Comparison of ENCODE assay signal across 7 cellular contexts in the genomic region with DNA sequence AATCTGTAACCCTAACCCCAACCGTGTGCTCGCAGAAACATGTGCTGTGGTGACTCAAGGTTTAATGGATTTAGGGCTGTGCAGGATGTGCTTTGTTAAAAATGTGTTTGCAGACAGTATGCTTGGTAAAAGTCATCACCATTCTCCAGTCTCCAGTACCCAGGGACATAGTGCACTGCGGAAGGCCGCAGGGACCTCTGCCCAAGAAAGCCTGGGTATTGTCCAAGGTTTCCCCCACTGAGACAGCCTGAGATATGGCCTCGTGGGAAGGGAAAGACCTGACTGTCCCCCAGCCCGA. TPM values are rescaled to one million over a fixed set of nuclear protein-coding genes. Genes with fewer than 3 reads are reported as not detected.
DNase-seq lines count a peak whose midpoint lies in the region; ATAC-seq and TF ChIP-seq lines count a peak whose summit lies in the region.
"Not testable (repeated sequence)": the region's sequence is repeated elsewhere in the genome, so short reads cannot be mapped to it uniquely, and the experiment has no call there.

No MANE protein-coding gene starts in this region.

- CTCF ChIA-PET in Calu3 (lab: Charles Lee) (interaction anchor here (1.3 kb wide), 1 partner anchor 20 kb away, joined by 4 read pairs; no protein-coding TSS in a partner anchor), T-cell (lab: Charles Lee) (interaction anchor here (1.4 to 4.4 kb wide), 3 partner anchors 29 to 33 kb away, joined by 5 to 45 read pairs (median 6); no protein-coding TSS in a partner anchor)

- not testable (repeated sequence) for TF ChIP-seq CTCF in Calu3 (IDR thresholded peaks at IDR 0.05; ENCODE audit: unreplicated experiment); foreskin fibroblast (IDR thresholded peaks at IDR 0.05; ENCODE audit: low read depth, low read length)

- H3K4me3 ChIP-seq in foreskin fibroblast (ENCODE audit: low read depth in 1 of 2, low read length in 2 of 2) = not testable (repeated sequence)

- not testable (repeated sequence) for DNase-seq in Calu3; T-cell; activated T-helper 1 cell treated with anti-CD3 and anti-CD28 coated beads, Interleukin-12 subunit alpha, Interleukin-12 subunit beta, Interleukin-2, Interleukin-4 antibody, amounts not matched to agents 30 ng/mL and 10 ng/mL and 1 ng/mL, durations not matched to agents 14 hours and 24 hours and 36 hours (ENCODE audit: low spot score); central memory CD8-positive, alpha-beta T cell (ENCODE audit: low spot score in 2 of 2); memory B cell (ENCODE audit: low spot score in 2 of 2)
- peak; percentile 60 to 79 for DNase-seq in foreskin fibroblast
- peak; percentile 87 for DNase-seq in renal cortical epithelial cell (ENCODE audit: low read depth)

- not testable (repeated sequence) for BruUV-seq in Calu3 (replicated peaks; lab: Mats Ljungman, UMichigan)

- H3K4me3 Mint-ChIP-seq in Calu3 (ENCODE audit: low read depth, unreplicated experiment); central memory CD8-positive, alpha-beta T cell; memory B cell: not testable (repeated sequence)
- peak overlapping the region in 1 of 3 donors; percentile 73 for H3K4me3 Mint-ChIP-seq in T-cell
- H3K4me3 Mint-ChIP-seq in activated T-helper 1 cell treated with anti-CD3 and anti-CD28 coated beads, Interleukin-12 subunit alpha, Interleukin-12 subunit beta, Interleukin-2, Interleukin-4 antibody, amounts not matched to agents 30 ng/mL and 10 ng/mL and 1 ng/mL, durations not matched to agents 14 hours and 24 hours and 36 hours = peak overlapping the region; percentile 72

- peaks cover 55% of the 10 kb centered on the region for H3K4me1 Mint-ChIP-seq in Calu3 (ENCODE audit: low read depth, unreplicated experiment)
- peaks cover 80 to 86% (median 86%) of the 10 kb centered on the region in 3 donors for H3K4me1 Mint-ChIP-seq in T-cell
- H3K4me1 Mint-ChIP-seq in activated T-helper 1 cell treated with anti-CD3 and anti-CD28 coated beads, Interleukin-12 subunit alpha, Interleukin-12 subunit beta, Interleukin-2, Interleukin-4 antibody, amounts not matched to agents 30 ng/mL and 10 ng/mL and 1 ng/mL, durations not matched to agents 14 hours and 24 hours and 36 hours (ENCODE audit: low read depth) = peaks cover 77% of the 10 kb centered on the region
- peaks cover 70% of the 10 kb centered on the region for H3K4me1 Mint-ChIP-seq in central memory CD8-positive, alpha-beta T cell
- H3K4me1 Mint-ChIP-seq in memory B cell = peaks cover 48% of the 10 kb centered on the region

- H3K27ac Mint-ChIP-seq in Calu3 (ENCODE audit: unreplicated experiment) = peak overlapping the region; percentile 15
- H3K27ac Mint-ChIP-seq in T-cell = peak overlapping the region; percentile 95 to 98
- H3K27ac Mint-ChIP-seq in activated T-helper 1 cell treated with anti-CD3 and anti-CD28 coated beads, Interleukin-12 subunit alpha, Interleukin-12 subunit beta, Interleukin-2, Interleukin-4 antibody, amounts not matched to agents 30 ng/mL and 10 ng/mL and 1 ng/mL, durations not matched to agents 14 hours and 24 hours and 36 hours = peak overlapping the region; percentile 73
- H3K27ac Mint-ChIP-seq in central memory CD8-positive, alpha-beta T cell (ENCODE audit: low read depth) = peak overlapping the region; percentile 90
- peak overlapping the region; percentile 92 for H3K27ac Mint-ChIP-seq in memory B cell

- H3K27me3 Mint-ChIP-seq in Calu3 (ENCODE audit: unreplicated experiment); T-cell; activated T-helper 1 cell treated with anti-CD3 and anti-CD28 coated beads, Interleukin-12 subunit alpha, Interleukin-12 subunit beta, Interleukin-2, Interleukin-4 antibody, amounts not matched to agents 30 ng/mL and 10 ng/mL and 1 ng/mL, durations not matched to agents 14 hours and 24 hours and 36 hours (ENCODE audit: insufficient read depth); central memory CD8-positive, alpha-beta T cell; memory B cell: not testable (repeated sequence)

- not testable (repeated sequence) for ATAC-seq in T-cell (replicated peaks in 1 of 4); central memory CD8-positive, alpha-beta T cell (replicated peaks; ENCODE audit: extremely low read depth, poor library complexity, severe bottlenecking); memory B cell (ENCODE audit: low read depth)

- H3K36me3 Mint-ChIP-seq in Calu3 (ENCODE audit: insufficient read depth, unreplicated experiment) = not testable (repeated sequence)
- H3K36me3 Mint-ChIP-seq in T-cell (peaks cover 35% of the 10 kb centered on the region), memory B cell (peaks cover 22% of the 10 kb centered on the region)
- H3K36me3 Mint-ChIP-seq in activated T-helper 1 cell treated with anti-CD3 and anti-CD28 coated beads, Interleukin-12 subunit alpha, Interleukin-12 subunit beta, Interleukin-2, Interleukin-4 antibody, amounts not matched to agents 30 ng/mL and 10 ng/mL and 1 ng/mL, durations not matched to agents 14 hours and 24 hours and 36 hours (ENCODE audit: low read depth) = peaks cover 36% of the 10 kb centered on the region
- peaks cover 16% of the 10 kb centered on the region for H3K36me3 Mint-ChIP-seq in central memory CD8-positive, alpha-beta T cell (ENCODE audit: insufficient read depth)

- not testable (repeated sequence) for H3K9me3 Mint-ChIP-seq in Calu3 (ENCODE audit: low read depth, unreplicated experiment); T-cell; activated T-helper 1 cell treated with anti-CD3 and anti-CD28 coated beads, Interleukin-12 subunit alpha, Interleukin-12 subunit beta, Interleukin-2, Interleukin-4 antibody, amounts not matched to agents 30 ng/mL and 10 ng/mL and 1 ng/mL, durations not matched to agents 14 hours and 24 hours and 36 hours; central memory CD8-positive, alpha-beta T cell; memory B cell

- intact Hi-C loops in Calu3 (cut with micrococcal nuclease; ENCODE audit: unreplicated experiment); activated T-helper 1 cell treated with anti-CD3 and anti-CD28 coated beads, Interleukin-12 subunit alpha, Interleukin-12 subunit beta, Interleukin-2, Interleukin-4 antibody, amounts not matched to agents 30 ng/mL and 10 ng/mL and 1 ng/mL, durations not matched to agents 14 hours and 24 hours and 36 hours (cut with micrococcal nuclease): not testable (repeated sequence)

- POLR2A ChIA-PET in T-cell (lab: Charles Lee) = interaction anchor here in 1 of 2 donors (1.8 kb wide), 1 partner anchor 11 kb away, joined by 6 read pairs; the partner anchor contains the start of gene GLRX

RNA-seq across cellular contexts. Expression of gene GLRX, which starts 11.5 kb away (rescaled TPM):
- total RNA-seq in Calu3 (2022) = 27.9 and 33.7 TPM in 2 replicates
- total RNA-seq in T-cell = 10 to 100 TPM; 27.6 to 73.3 (median 56.8) TPM
- total RNA-seq in activated T-helper 1 cell treated with anti-CD3 and anti-CD28 coated beads, Interleukin-12 subunit alpha, Interleukin-12 subunit beta, Interleukin-2, Interleukin-4 antibody, amounts not matched to agents 30 ng/mL and 10 ng/mL and 1 ng/mL, durations not matched to agents 14 hours and 24 hours and 36 hours = 17.2 and 18.3 TPM in 2 replicates
- 43.6 and 74.3 TPM in 2 replicates for total RNA-seq in renal cortical epithelial cell

Comparison
In these comparisons a context has a peak if more than half of its experiments do, and no peak if none do; other contexts are left out.
1. H3K27ac Mint-ChIP-seq: peak in every context shown above with its lines; median percentile 96 in T-cell; 92 in memory B cell; 90 in central memory CD8-positive, alpha-beta T cell; 73 in activated T-helper 1 cell treated with anti-CD3 and anti-CD28 coated beads, Interleukin-12 subunit alpha, Interleukin-12 subunit beta, Interleukin-2, Interleukin-4 antibody, amounts not matched to agents 30 ng/mL and 10 ng/mL and 1 ng/mL, durations not matched to agents 14 hours and 24 hours and 36 hours; 15 in Calu3.